Comparison of ENCODE assay signal across 10 cellular contexts in the genomic region with DNA sequence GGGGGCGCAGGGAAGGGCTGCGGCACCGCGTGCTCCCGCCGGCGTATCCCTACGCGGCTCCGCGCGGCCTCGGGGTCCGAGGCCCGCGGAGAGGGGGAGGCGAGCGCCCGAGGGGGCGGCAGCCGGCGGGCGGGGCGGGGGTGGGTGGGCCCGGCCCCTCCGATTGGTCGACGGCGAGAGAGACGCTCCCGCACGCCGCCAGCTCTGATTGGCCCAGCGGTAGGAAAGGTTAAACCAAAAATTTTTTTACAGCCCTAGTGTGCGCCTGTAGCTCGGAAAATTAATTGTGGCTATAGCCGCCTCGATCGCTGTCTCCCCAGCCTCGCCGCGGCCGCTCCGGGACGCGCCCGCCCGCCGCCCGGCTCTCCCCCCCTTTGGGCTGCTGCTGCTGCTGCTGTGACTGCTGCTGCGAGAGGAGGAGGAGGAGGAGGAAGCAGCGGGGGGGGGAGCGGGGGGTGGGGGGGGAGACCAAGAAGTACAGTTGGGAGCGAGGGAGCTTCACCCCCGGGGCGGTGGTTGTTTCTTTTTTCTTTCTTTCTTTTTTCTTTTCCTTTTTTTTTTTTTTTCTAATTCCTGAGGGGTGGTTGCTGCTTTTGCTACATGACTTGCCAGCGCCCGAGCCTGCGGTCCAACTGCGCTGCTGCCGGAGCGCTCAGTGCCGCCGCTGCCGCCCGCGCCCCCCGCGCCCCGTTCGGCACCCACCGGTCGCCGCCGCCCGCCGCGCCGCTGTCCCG. TPM values are rescaled to one million over a fixed set of nuclear protein-coding genes. Genes with fewer than 3 reads are reported as not detected.
DNase-seq lines count a peak whose midpoint lies in the region; ATAC-seq and TF ChIP-seq lines count a peak whose summit lies in the region.
"Had no signal": no experiment of that assay in that cellular context is flagged by ENCODE, and none has a peak within 500 bp of the region (broad histone marks: within the 10 kb centered on the region; RNA-seq: fewer than 3 reads in every experiment).

A gene (plus strand): TSS at position 283 of the 734 bp plus-strand sequence. CDS start 493 bp downstream, outside the sequence.

- no peak for TF ChIP-seq EP300 in suprapubic skin (IDR thresholded peaks at IDR 0.05)

- ATAC-seq in HG03571 (IDR thresholded peaks at IDR 0.05; ENCODE audit: unreplicated experiment): no peak

- H3K36me3 ChIP-seq in HUES6 (ENCODE audit: control insufficient read depth, insufficient read depth, low read length): no peaks in the 10 kb centered on the region
- H3K36me3 ChIP-seq in iPS-18a (ENCODE audit: control insufficient read depth, low read depth, low read length): no peaks in the 10 kb centered on the region
- no peaks in the 10 kb centered on the region for H3K36me3 ChIP-seq in suprapubic skin

- peak; percentile 49 for DNase-seq in ELF-1 (ENCODE audit: low read depth, low spot score)
- DNase-seq in suprapubic skin (ENCODE audit: low spot score in 2 of 2): no peak
- no peak for DNase-seq in midbrain (lab: John Stamatoyannopoulos, UW)
- DNase-seq in DMS114 treated with DMSO at 0.1 percent for 48 hours (lab: John Stamatoyannopoulos, UW; ENCODE audit: unreplicated experiment): no peak

- H3K4me1 ChIP-seq in HUES6 (ENCODE audit: control insufficient read depth, insufficient read depth, low read length) (peaks cover 21% of the 10 kb centered on the region), iPS-18a (ENCODE audit: control insufficient read depth, low read depth, low read length) (peaks cover 4% of the 10 kb centered on the region), suprapubic skin (peaks cover 24% of the 10 kb centered on the region)

- H3K27ac ChIP-seq in HUES6 (ENCODE audit: low read depth, low read length): no peak within 1 kb of the TSS
- no peak within 1 kb of the TSS for H3K27ac ChIP-seq in iPS-18a (ENCODE audit: low read length)
- H3K27ac ChIP-seq in suprapubic skin: no peak within 1 kb of the TSS

- H3K9me3 ChIP-seq in HUES6 (ENCODE audit: control insufficient read depth, insufficient read depth, low read depth, low read length): no peaks in the 10 kb centered on the region
- no peaks in the 10 kb centered on the region for H3K9me3 ChIP-seq in iPS-18a (ENCODE audit: control insufficient read depth, low read depth, low read length)
- H3K9me3 ChIP-seq in suprapubic skin: no peaks in the 10 kb centered on the region

- H3K9ac ChIP-seq in HUES6 (ENCODE audit: low read length) (peak within 1 kb of the TSS; percentile 54), iPS-18a (ENCODE audit: low read length) (peak within 1 kb of the TSS; percentile 19)

- 2% methylated on average over 33 of the region's 80 CpGs for WGBS in suprapubic skin

- no peak for TF ChIP-seq POLR2A in suprapubic skin (IDR thresholded peaks at IDR 0.05)

- H3K27me3 ChIP-seq in HUES6 (ENCODE audit: control insufficient read depth, insufficient read depth, low read length) (peaks cover 92% of the 10 kb centered on the region), iPS-18a (ENCODE audit: control insufficient read depth, insufficient read depth, low read length) (peaks cover 89% of the 10 kb centered on the region), suprapubic skin (peaks cover 100% of the 10 kb centered on the region)

- TF ChIP-seq CTCF in WI38 (IDR thresholded peaks at IDR 0.05; ENCODE audit: low read depth, low read length) (no peak), suprapubic skin (IDR thresholded peaks at IDR 0.05) (no peak)

- H3K4me3 ChIP-seq in HUES6 (ENCODE audit: low read depth, low read length) (peak within 1 kb of the TSS; percentile 77), WI38 (ENCODE audit: low read depth, low read length) (peak within 1 kb of the TSS; percentile 33), iPS-18a (ENCODE audit: low read length) (peak within 1 kb of the TSS; percentile 75), suprapubic skin (peak within 1 kb of the TSS; percentile 49)
- H3K4me3 ChIP-seq: lung had no signal

RNA-seq across cellular contexts. Expression of the gene that starts here (rescaled TPM):
- total RNA-seq in suprapubic skin: not detected
- total RNA-seq: HT1080 had no signal
